ENCODE assay signal across 8 cellular contexts in the genomic region with DNA sequence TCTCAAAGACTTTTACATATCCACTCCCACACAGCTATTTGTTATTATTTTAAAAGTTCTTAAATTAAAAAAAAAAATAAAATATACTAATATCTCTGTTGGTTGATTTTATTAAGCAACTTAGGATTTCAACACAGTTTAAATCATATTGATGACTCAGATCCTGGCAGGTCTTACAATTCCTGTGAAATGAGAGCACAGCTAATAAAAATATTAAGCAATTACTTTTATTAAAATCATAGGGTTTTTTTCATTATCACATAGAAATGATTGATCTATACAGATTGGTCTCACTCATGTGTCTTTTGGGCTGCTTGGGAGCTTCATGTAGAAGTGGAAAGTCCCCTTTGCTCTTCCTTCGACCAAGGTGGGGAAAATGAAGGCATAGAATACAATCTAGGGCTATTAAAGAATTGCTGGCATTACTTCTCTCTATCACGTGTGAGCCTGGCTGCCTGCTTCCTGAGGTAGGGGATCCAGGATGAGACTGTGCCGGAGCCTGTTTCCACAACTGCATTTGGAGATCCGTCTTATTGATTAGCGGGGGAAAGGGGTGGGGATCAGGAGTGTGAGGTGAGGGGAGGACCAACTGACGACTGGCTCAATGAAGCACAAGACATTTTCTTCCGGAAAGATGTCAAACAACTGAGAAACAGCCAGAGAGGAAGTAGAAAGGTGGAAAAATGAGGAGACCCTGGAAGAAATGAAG.
DNase-seq lines count a peak whose midpoint lies in the region; ATAC-seq and TF ChIP-seq lines count a peak whose summit lies in the region.
"Had no signal": no experiment of that assay in that cellular context is flagged by ENCODE, and none has a peak within 500 bp of the region (broad histone marks: within the 10 kb centered on the region; RNA-seq: fewer than 3 reads in every experiment).

No MANE protein-coding gene starts in this region.

- no peaks in the 10 kb centered on the region for H3K27me3 Mint-ChIP-seq in stimulated activated naive CD8-positive, alpha-beta T cell treated with anti-CD3 and anti-CD28 coated beads, Interleukin-15, amount 100 ng/mL, for 72 hours

- H3K4me3 ChIP-seq in MM.1S (ENCODE audit: low read length) = no peak overlapping the region
- peak overlapping the region; percentile 56 to 59 for H3K4me3 ChIP-seq in tibial artery
- H3K4me3 ChIP-seq in mucosa of descending colon = no peak overlapping the region

- H2AFZ ChIP-seq in MM.1S (ENCODE audit: low read length) = no peak overlapping the region; the same call in 1 of the 2 replicates

- intact Hi-C loops in tibial artery (cut with DNase I; ENCODE audit: low total_unique reads) (loop anchor here (2.0 kb wide), 1 partner anchor 53 kb away; no protein-coding TSS in a partner anchor), mucosa of descending colon (cut with DNase I, micrococcal nuclease) (no loop called here)

- H3K27ac ChIP-seq in MM.1S (ENCODE audit: low read length) (no peak overlapping the region), cingulate gyrus (ENCODE audit: low read depth, low read length) (peak overlapping the region; percentile 93), layer of hippocampus (ENCODE audit: low read depth, low read length) (peak overlapping the region; percentile 69), tibial artery (peak overlapping the region; percentile 76 to 85)

- peaks cover 0 to 4% of the 10 kb centered on the region in 2 donors for H3K9me3 Mint-ChIP-seq in stimulated activated naive CD8-positive, alpha-beta T cell treated with anti-CD3 and anti-CD28 coated beads, Interleukin-15, amount 100 ng/mL, for 72 hours
- H3K9me3 Mint-ChIP-seq: nephron had no signal

- ATAC-seq in mucosa of descending colon (no peak), HG03159 (IDR thresholded peaks at IDR 0.05; ENCODE audit: unreplicated experiment) (no peak)
- ATAC-seq in stimulated activated naive CD8-positive, alpha-beta T cell treated with anti-CD3 and anti-CD28 coated beads, Interleukin-15, amount 100 ng/mL, for 72 hours = no peak

- TF ChIP-seq CTCF in MM.1S (IDR thresholded peaks at IDR 0.05; ENCODE audit: low read length) (no peak), tibial artery (IDR thresholded peaks at IDR 0.05) (no peak), mucosa of descending colon (IDR thresholded peaks at IDR 0.05) (no peak)

- no peaks in the 10 kb centered on the region for H3K36me3 ChIP-seq in MM.1S (replicated peaks; ENCODE audit: insufficient read depth, low read length)
- no peaks in the 10 kb centered on the region for H3K36me3 ChIP-seq in tibial artery
- H3K36me3 ChIP-seq in mucosa of descending colon (ENCODE audit: low read depth) = no peaks in the 10 kb centered on the region

- H3K4me2 ChIP-seq in MM.1S (ENCODE audit: low read depth, low read length) = peak overlapping the region; percentile 71; the same call in 1 of the 2 replicates

- DNase-seq in MM.1S = no peak
- peak in 1 of 2 donors; percentile 28 for DNase-seq in tibial artery
- DNase-seq in mucosa of descending colon = no peak
- no peak for DNase-seq in stimulated activated naive CD8-positive, alpha-beta T cell treated with anti-CD3 and anti-CD28 coated beads, Interleukin-15, amount 100 ng/mL, for 72 hours

- H4K20me1 ChIP-seq in MM.1S (ENCODE audit: insufficient read depth, low read length) = no peaks in the 10 kb centered on the region

- peaks cover 11% of the 10 kb centered on the region for H3K4me1 ChIP-seq in MM.1S (ENCODE audit: low read length)
- H3K4me1 ChIP-seq in tibial artery = peaks cover 0 to 20% (median 3%) of the 10 kb centered on the region in 4 donors
- H3K4me1 ChIP-seq in mucosa of descending colon (ENCODE audit: low read depth) = peaks cover 5% of the 10 kb centered on the region

- no peaks in the 10 kb centered on the region for H3K27me3 ChIP-seq in MM.1S (replicated peaks; ENCODE audit: insufficient read depth, low read length)
- H3K27me3 ChIP-seq in layer of hippocampus (ENCODE audit: control insufficient read depth, insufficient read depth, low read length) = no peaks in the 10 kb centered on the region
- H3K27me3 ChIP-seq in tibial artery = no peaks in the 10 kb centered on the region

- H3K4me3 Mint-ChIP-seq in stimulated activated naive CD8-positive, alpha-beta T cell treated with anti-CD3 and anti-CD28 coated beads, Interleukin-15, amount 100 ng/mL, for 72 hours = no peak overlapping the region
- H3K4me3 Mint-ChIP-seq: nephron had no signal

- H3K9me3 ChIP-seq in MM.1S (replicated peaks; ENCODE audit: insufficient read depth, low read length) (no peaks in the 10 kb centered on the region), tibial artery (no peaks in the 10 kb centered on the region), mucosa of descending colon (no peaks in the 10 kb centered on the region)

- no peak overlapping the region; the same call in 1 of the 2 replicates for H3K9ac ChIP-seq in MM.1S (ENCODE audit: low read length)

- no peaks in the 10 kb centered on the region for H3K9me2 ChIP-seq in MM.1S (replicated peaks; ENCODE audit: insufficient read depth, low read length)

- H3K79me2 ChIP-seq in MM.1S (ENCODE audit: low read length) = no peaks in the 10 kb centered on the region

- no peak overlapping the region for H3K27ac Mint-ChIP-seq in stimulated activated naive CD8-positive, alpha-beta T cell treated with anti-CD3 and anti-CD28 coated beads, Interleukin-15, amount 100 ng/mL, for 72 hours
- H3K27ac Mint-ChIP-seq: nephron had no signal

- no peaks in the 10 kb centered on the region for H3K4me1 Mint-ChIP-seq in stimulated activated naive CD8-positive, alpha-beta T cell treated with anti-CD3 and anti-CD28 coated beads, Interleukin-15, amount 100 ng/mL, for 72 hours

- peaks cover 4% of the 10 kb centered on the region; the same call in 1 of the 2 replicates for H3F3A ChIP-seq in MM.1S (ENCODE audit: insufficient read depth, low read length)

Comparison
In these comparisons a context has a peak if more than half of its experiments do, and no peak if none do; other contexts are left out.
1. H3K4me3 ChIP-seq: peak in tibial artery (2 of 2); none in MM.1S (single experiment) and mucosa of descending colon (single experiment).